ENCODE assay signal across 1 cellular context in the genomic region with DNA sequence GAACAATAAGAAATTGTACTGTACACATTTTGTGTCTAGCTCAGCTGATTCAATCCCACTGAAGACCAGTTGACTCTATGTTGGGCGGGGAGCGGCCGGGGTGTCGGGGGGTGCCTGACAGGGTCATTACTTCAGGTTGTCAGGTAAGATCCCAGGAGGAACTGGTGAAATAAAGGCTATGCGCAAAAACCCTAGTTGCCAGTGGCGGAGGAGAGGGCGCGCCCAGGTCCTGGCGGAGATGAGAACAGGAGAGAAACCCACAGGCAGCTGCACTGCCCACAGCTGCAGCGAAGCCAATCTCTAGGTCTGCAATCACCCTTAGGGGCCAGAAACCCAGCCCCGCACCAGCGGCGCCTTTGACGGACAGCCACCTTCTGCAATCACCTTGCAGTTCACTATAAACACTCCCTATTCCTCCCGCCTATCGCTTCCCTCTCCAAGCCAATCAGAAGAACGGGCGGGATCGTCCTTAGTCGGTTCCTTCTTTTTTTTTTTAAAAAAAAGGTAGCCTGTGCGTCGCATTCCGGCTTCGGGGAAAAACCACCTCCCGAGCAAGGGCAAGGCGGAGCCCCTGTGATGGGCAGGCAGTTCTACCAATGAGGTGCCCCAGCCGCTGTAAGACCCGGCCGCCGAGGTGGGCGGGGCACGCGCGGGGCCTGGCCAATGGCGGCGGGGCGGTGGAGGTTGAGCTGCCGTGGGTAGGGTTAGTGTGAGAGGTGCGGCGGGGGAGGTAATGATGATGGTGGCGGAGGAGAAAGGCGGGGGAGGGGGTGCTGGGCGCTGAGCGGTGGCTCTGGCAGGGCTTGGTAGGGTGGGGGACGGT.
TF ChIP-seq lines count a peak whose summit lies in the region.

TSS of gene EHBP1 (plus strand) at position 707 of the 823 bp plus-strand sequence. CDS start 1,479 bp downstream, outside the sequence.

TF ChIP-seq in HEK293, 187 proteins besides CTCF, POLR2A, EP300 and RAD21 (continued from another document and continues in another):
- no peak for TF ChIP-seq ZNF132 (tag by site-specific recombination; IDR thresholded peaks at IDR 0.05; ENCODE audit: borderline replicate concordance)
- TF ChIP-seq, protein P1, sequence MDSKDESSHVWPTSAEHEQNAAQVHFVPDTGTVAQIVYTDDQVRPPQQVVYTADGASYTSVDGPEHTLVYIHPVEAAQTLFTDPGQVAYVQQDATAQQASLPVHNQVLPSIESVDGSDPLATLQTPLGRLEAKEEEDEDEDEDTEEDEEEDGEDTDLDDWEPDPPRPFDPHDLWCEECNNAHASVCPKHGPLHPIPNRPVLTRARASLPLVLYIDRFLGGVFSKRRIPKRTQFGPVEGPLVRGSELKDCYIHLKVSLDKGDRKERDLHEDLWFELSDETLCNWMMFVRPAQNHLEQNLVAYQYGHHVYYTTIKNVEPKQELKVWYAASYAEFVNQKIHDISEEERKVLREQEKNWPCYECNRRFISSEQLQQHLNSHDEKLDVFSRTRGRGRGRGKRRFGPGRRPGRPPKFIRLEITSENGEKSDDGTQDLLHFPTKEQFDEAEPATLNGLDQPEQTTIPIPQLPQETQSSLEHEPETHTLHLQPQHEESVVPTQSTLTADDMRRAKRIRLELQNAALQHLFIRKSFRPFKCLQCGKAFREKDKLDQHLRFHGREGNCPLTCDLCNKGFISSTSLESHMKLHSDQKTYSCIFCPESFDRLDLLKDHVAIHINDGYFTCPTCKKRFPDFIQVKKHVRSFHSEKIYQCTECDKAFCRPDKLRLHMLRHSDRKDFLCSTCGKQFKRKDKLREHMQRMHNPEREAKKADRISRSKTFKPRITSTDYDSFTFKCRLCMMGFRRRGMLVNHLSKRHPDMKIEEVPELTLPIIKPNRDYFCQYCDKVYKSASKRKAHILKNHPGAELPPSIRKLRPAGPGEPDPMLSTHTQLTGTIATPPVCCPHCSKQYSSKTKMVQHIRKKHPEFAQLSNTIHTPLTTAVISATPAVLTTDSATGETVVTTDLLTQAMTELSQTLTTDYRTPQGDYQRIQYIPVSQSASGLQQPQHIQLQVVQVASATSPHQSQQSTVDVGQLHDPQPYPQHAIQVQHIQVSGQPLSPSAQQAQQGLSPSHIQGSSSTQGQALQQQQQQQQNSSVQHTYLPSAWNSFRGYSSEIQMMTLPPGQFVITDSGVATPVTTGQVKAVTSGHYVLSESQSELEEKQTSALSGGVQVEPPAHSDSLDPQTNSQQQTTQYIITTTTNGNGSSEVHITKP (tag by site-specific recombination; IDR thresholded peaks at IDR 0.05), result peak; percentile 58
- TF ChIP-seq ZFP69B (tag by site-specific recombination; IDR thresholded peaks at IDR 0.05), result no peak
- no peak for TF ChIP-seq ZNF670 (tag by site-specific recombination; IDR thresholded peaks at IDR 0.05; ENCODE audit: low read depth)
- TF ChIP-seq ZIC2 (tag by site-specific recombination; IDR thresholded peaks at IDR 0.05), result no peak
- no peak for TF ChIP-seq ZNF555 (tag by site-specific recombination; conservative IDR thresholded peaks at IDR 0.05)
- TF ChIP-seq YY2 (tag by site-specific recombination; IDR thresholded peaks at IDR 0.05), result peak; percentile 41; the same call in 1 of the 2 replicates
- peak; percentile 88 for TF ChIP-seq ZBTB17 (tag by site-specific recombination; IDR thresholded peaks at IDR 0.05)
- no peak for TF ChIP-seq ZNF626 (tag by site-specific recombination; IDR thresholded peaks at IDR 0.05)
- no peak for TF ChIP-seq ZBTB10 (tag by site-specific recombination; IDR thresholded peaks at IDR 0.05)
- TF ChIP-seq ZNF792 (tag by site-specific recombination; IDR thresholded peaks at IDR 0.05), result no peak
- TF ChIP-seq ZNF544 (tag by site-specific recombination; IDR thresholded peaks at IDR 0.05), result no peak
- TF ChIP-seq ZNF530 (tag by site-specific recombination; IDR thresholded peaks at IDR 0.05; ENCODE audit: low read depth), result no peak
- peak; percentile 81 for TF ChIP-seq ZBTB48 (tag by site-specific recombination; IDR thresholded peaks at IDR 0.05)
- TF ChIP-seq ZNF335 (tag by site-specific recombination; conservative IDR thresholded peaks at IDR 0.05), result peak; percentile 95
- peak; percentile 54 for TF ChIP-seq ZNF366 (tag by site-specific recombination; conservative IDR thresholded peaks at IDR 0.05)
- TF ChIP-seq ZNF473 (tag by site-specific recombination; IDR thresholded peaks at IDR 0.05), result no peak
- TF ChIP-seq GLI4 (tag by site-specific recombination; IDR thresholded peaks at IDR 0.05), result no peak
- TF ChIP-seq ZXDB (tag by site-specific recombination; IDR thresholded peaks at IDR 0.05), result peak; percentile 84; the same call in 1 of the 2 replicates
- peak; percentile 99 for TF ChIP-seq SP3 (tag by site-specific recombination; IDR thresholded peaks at IDR 0.05)
- no peak for TF ChIP-seq BCL11B (tag by site-specific recombination; IDR thresholded peaks at IDR 0.05; ENCODE audit: low read depth)
- TF ChIP-seq, protein P2, sequence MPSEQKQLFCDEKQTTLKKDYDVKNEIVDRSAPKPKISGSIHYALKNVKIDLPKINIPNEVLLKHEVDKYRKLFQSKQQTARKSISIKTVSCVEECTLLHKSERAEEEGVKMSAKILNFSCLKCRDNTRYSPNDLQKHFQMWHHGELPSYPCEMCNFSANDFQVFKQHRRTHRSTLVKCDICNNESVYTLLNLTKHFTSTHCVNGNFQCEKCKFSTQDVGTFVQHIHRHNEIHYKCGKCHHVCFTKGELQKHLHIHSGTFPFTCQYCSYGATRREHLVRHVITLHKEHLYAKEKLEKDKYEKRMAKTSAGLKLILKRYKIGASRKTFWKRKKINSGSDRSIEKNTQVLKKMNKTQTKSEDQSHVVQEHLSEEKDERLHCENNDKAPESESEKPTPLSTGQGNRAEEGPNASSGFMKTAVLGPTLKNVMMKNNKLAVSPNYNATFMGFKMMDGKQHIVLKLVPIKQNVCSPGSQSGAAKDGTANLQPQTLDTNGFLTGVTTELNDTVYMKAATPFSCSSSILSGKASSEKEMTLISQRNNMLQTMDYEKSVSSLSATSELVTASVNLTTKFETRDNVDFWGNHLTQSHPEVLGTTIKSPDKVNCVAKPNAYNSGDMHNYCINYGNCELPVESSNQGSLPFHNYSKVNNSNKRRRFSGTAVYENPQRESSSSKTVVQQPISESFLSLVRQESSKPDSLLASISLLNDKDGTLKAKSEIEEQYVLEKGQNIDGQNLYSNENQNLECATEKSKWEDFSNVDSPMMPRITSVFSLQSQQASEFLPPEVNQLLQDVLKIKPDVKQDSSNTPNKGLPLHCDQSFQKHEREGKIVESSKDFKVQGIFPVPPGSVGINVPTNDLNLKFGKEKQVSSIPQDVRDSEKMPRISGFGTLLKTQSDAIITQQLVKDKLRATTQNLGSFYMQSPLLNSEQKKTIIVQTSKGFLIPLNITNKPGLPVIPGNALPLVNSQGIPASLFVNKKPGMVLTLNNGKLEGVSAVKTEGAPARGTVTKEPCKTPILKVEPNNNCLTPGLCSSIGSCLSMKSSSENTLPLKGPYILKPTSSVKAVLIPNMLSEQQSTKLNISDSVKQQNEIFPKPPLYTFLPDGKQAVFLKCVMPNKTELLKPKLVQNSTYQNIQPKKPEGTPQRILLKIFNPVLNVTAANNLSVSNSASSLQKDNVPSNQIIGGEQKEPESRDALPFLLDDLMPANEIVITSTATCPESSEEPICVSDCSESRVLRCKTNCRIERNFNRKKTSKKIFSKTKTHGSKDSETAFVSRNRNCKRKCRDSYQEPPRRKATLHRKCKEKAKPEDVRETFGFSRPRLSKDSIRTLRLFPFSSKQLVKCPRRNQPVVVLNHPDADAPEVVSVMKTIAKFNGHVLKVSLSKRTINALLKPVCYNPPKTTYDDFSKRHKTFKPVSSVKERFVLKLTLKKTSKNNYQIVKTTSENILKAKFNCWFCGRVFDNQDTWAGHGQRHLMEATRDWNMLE (tag by site-specific recombination; conservative IDR thresholded peaks at IDR 0.05; ENCODE audit: low read depth), result 0 out of 2 replicates have a peak, but pooled peaks have one; percentile 12
- no peak for TF ChIP-seq ZNF10 (tag by site-specific recombination; IDR thresholded peaks at IDR 0.05)
- no peak for TF ChIP-seq ZNF394 (tag by site-specific recombination; IDR thresholded peaks at IDR 0.05; ENCODE audit: borderline replicate concordance)
- TF ChIP-seq ZNF488 (tag by site-specific recombination; IDR thresholded peaks at IDR 0.05), result no peak
- no peak for TF ChIP-seq ZNF558 (tag by site-specific recombination; IDR thresholded peaks at IDR 0.05)
- no peak for TF ChIP-seq OSR2 (tag by site-specific recombination; IDR thresholded peaks at IDR 0.05)
- TF ChIP-seq, protein P3, sequence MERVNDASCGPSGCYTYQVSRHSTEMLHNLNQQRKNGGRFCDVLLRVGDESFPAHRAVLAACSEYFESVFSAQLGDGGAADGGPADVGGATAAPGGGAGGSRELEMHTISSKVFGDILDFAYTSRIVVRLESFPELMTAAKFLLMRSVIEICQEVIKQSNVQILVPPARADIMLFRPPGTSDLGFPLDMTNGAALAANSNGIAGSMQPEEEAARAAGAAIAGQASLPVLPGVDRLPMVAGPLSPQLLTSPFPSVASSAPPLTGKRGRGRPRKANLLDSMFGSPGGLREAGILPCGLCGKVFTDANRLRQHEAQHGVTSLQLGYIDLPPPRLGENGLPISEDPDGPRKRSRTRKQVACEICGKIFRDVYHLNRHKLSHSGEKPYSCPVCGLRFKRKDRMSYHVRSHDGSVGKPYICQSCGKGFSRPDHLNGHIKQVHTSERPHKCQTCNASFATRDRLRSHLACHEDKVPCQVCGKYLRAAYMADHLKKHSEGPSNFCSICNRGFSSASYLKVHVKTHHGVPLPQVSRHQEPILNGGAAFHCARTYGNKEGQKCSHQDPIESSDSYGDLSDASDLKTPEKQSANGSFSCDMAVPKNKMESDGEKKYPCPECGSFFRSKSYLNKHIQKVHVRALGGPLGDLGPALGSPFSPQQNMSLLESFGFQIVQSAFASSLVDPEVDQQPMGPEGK (tag by site-specific recombination; IDR thresholded peaks at IDR 0.05), result no peak
- TF ChIP-seq ZBTB8A (tag by site-specific recombination; IDR thresholded peaks at IDR 0.05), result no peak
- no peak for TF ChIP-seq ZNF416 (tag by site-specific recombination; IDR thresholded peaks at IDR 0.05)
- TF ChIP-seq ZNF707 (tag by site-specific recombination; IDR thresholded peaks at IDR 0.05), result no peak
- peak; percentile 100 for TF ChIP-seq ZNF362 (tag by site-specific recombination; IDR thresholded peaks at IDR 0.05)
- TF ChIP-seq ZNF404 (tag by site-specific recombination; IDR thresholded peaks at IDR 0.05), result no peak
- TF ChIP-seq REPIN1 (tag by site-specific recombination; IDR thresholded peaks at IDR 0.05; ENCODE audit: low read depth), result no peak
- TF ChIP-seq MZF1 (tag by site-specific recombination; IDR thresholded peaks at IDR 0.05; ENCODE audit: borderline replicate concordance), result no peak
- no peak for TF ChIP-seq ZNF155 (tag by site-specific recombination; IDR thresholded peaks at IDR 0.05)
- peak; percentile 60 for TF ChIP-seq GLIS2 (tag by site-specific recombination; IDR thresholded peaks at IDR 0.05)
- TF ChIP-seq ZNF239 (tag by site-specific recombination; IDR thresholded peaks at IDR 0.05), result no peak
- 0 out of 2 replicates have a peak, but pooled peaks have one; percentile 13 for TF ChIP-seq HIC1 (tag by site-specific recombination; IDR thresholded peaks at IDR 0.05)
